ENCODE assay signal across 8 cellular contexts in genomic region chr19:38228491-38229439, GRCh38. TPM values are rescaled to one million over a fixed set of nuclear protein-coding genes. Genes with fewer than 3 reads are reported as not detected.
A peak's percentile ranks its signal among the peaks of the same experiment; 100 is the strongest.
DNase-seq lines count a peak whose midpoint lies in the region; ATAC-seq and TF ChIP-seq lines count a peak whose summit lies in the region.

No MANE protein-coding gene starts in this region.

- H3K27ac Mint-ChIP-seq in T-helper 2 cell treated with Interferon-gamma antibody and Interleukin-4, amounts not matched to agents 5 μg/mL and 100 μg/mL, for 36 hours = no peak overlapping the region
- H3K27ac Mint-ChIP-seq in endodermal cell = no peak overlapping the region

- H3K27me3 ChIP-seq in OCI-LY3 (ENCODE audit: low read depth, low read length) (peaks cover 16% of the 10 kb centered on the region), endodermal cell (ENCODE audit: control insufficient read depth, insufficient read depth, low read length, poor library complexity, severe bottlenecking) (peaks cover 34% of the 10 kb centered on the region), skeletal muscle satellite cell (ENCODE audit: control insufficient read depth, insufficient read depth, low read length) (no peaks in the 10 kb centered on the region)

- H3K27me3 Mint-ChIP-seq in T-helper 2 cell treated with Interferon-gamma antibody and Interleukin-4, amounts not matched to agents 5 μg/mL and 100 μg/mL, for 36 hours (ENCODE audit: low read depth) = peaks cover 49% of the 10 kb centered on the region
- peaks cover 67% of the 10 kb centered on the region for H3K27me3 Mint-ChIP-seq in endodermal cell (ENCODE audit: insufficient read depth)

- H3K4me3 ChIP-seq in OCI-LY3 (ENCODE audit: low read length) = peak overlapping the region; percentile 75
- peak overlapping the region; percentile 69 for H3K4me3 ChIP-seq in endodermal cell (ENCODE audit: low read length)
- peak overlapping the region; percentile 74 for H3K4me3 ChIP-seq in skeletal muscle satellite cell (ENCODE audit: low read length)

- H3K9ac ChIP-seq in OCI-LY3 (ENCODE audit: low read length) = peak overlapping the region; percentile 29; the same call in 1 of the 2 replicates
- no peak overlapping the region for H3K9ac ChIP-seq in endodermal cell (ENCODE audit: extremely low read depth, low read length, poor library complexity, severe bottlenecking)
- peak overlapping the region; percentile 70 for H3K9ac ChIP-seq in skeletal muscle satellite cell (ENCODE audit: low read depth, low read length)

- WGBS in endodermal cell (ENCODE audit: insufficient coverage in 1 of 2, insufficient read length in 1 of 2), 2 experiments = 0 to 1% methylated on average over 15 to 76 of the region's 80 CpGs

- no peaks in the 10 kb centered on the region for H3K79me2 ChIP-seq in OCI-LY3 (ENCODE audit: low read length)

- H3K4me2 ChIP-seq in OCI-LY3 (ENCODE audit: low read length) = peak overlapping the region; percentile 82
- H3K4me2 ChIP-seq in skeletal muscle satellite cell (ENCODE audit: low read length) = peak overlapping the region; percentile 97

- peaks cover 5% of the 10 kb centered on the region for H3K4me1 ChIP-seq in OCI-LY3 (ENCODE audit: low read length)
- H3K4me1 ChIP-seq in endodermal cell (ENCODE audit: control insufficient read depth, insufficient read depth, low read length) = no peaks in the 10 kb centered on the region
- H3K4me1 ChIP-seq in skeletal muscle satellite cell (ENCODE audit: control insufficient read depth, insufficient read depth, low read length) = peaks cover 9% of the 10 kb centered on the region

- H3K36me3 Mint-ChIP-seq in T-helper 2 cell treated with Interferon-gamma antibody and Interleukin-4, amounts not matched to agents 5 μg/mL and 100 μg/mL, for 36 hours (ENCODE audit: low read depth) = no peaks in the 10 kb centered on the region
- no peaks in the 10 kb centered on the region for H3K36me3 Mint-ChIP-seq in endodermal cell (ENCODE audit: low read depth)

- ATAC-seq in GM18867 (IDR thresholded peaks at IDR 0.05; ENCODE audit: unreplicated experiment) = no peak

- H3K27ac ChIP-seq in OCI-LY3 (ENCODE audit: low read length) (no peak overlapping the region), endodermal cell (ENCODE audit: low read depth, low read length) (no peak overlapping the region)

- no peaks in the 10 kb centered on the region for H4K20me1 ChIP-seq in OCI-LY3 (ENCODE audit: insufficient read depth, low read length)

- no peaks in the 10 kb centered on the region for H3K36me3 ChIP-seq in OCI-LY3 (replicated peaks; ENCODE audit: low read depth, low read length)
- no peaks in the 10 kb centered on the region for H3K36me3 ChIP-seq in endodermal cell (ENCODE audit: control insufficient read depth, insufficient read depth, low read length)
- no peaks in the 10 kb centered on the region for H3K36me3 ChIP-seq in skeletal muscle satellite cell (ENCODE audit: insufficient read depth, low read length)

- DNase-seq in T-helper 2 cell treated with Interferon-gamma antibody and Interleukin-4, amounts not matched to agents 5 μg/mL and 100 μg/mL, for 36 hours (ENCODE audit: low spot score) = no peak
- DNase-seq in T-helper 2 cell = no peak
- DNase-seq in endodermal cell = peak; percentile 88
- DNase-seq in HCEC 1CT = no peak
- no peak for DNase-seq in activated naive CD4-positive, alpha-beta T cell treated with anti-CD3 and anti-CD28 coated beads, Interleukin-2, amount 50 U/mL, for 16 hours

- TF ChIP-seq CTCF in OCI-LY3 (IDR thresholded peaks at IDR 0.05; ENCODE audit: low read depth, low read length) (no peak), endodermal cell (conservative IDR thresholded peaks at IDR 0.05) (no peak)

- H3K9me3 ChIP-seq in OCI-LY3 (ENCODE audit: insufficient read depth, low read length) (no peaks in the 10 kb centered on the region), endodermal cell (ENCODE audit: control insufficient read depth, low read length) (no peaks in the 10 kb centered on the region), skeletal muscle satellite cell (replicated peaks; ENCODE audit: low read length) (no peaks in the 10 kb centered on the region)

- H3K4me1 Mint-ChIP-seq in T-helper 2 cell treated with Interferon-gamma antibody and Interleukin-4, amounts not matched to agents 5 μg/mL and 100 μg/mL, for 36 hours (ENCODE audit: low read depth) = peaks cover 12% of the 10 kb centered on the region
- peaks cover 3% of the 10 kb centered on the region for H3K4me1 Mint-ChIP-seq in endodermal cell

- H3K4me3 Mint-ChIP-seq in T-helper 2 cell treated with Interferon-gamma antibody and Interleukin-4, amounts not matched to agents 5 μg/mL and 100 μg/mL, for 36 hours = peak overlapping the region; percentile 76
- H3K4me3 Mint-ChIP-seq in endodermal cell = peak overlapping the region; percentile 44

- no peaks in the 10 kb centered on the region for H3K9me3 Mint-ChIP-seq in T-helper 2 cell treated with Interferon-gamma antibody and Interleukin-4, amounts not matched to agents 5 μg/mL and 100 μg/mL, for 36 hours
- H3K9me3 Mint-ChIP-seq in endodermal cell = no peaks in the 10 kb centered on the region

- H2AFZ ChIP-seq in OCI-LY3 (ENCODE audit: low read depth, low read length) = no peak overlapping the region

RNA-seq across cellular contexts. Expression of gene DPF1, which starts 4.7 kb away (rescaled TPM):
- 1 to 10 TPM; 3.3 to 4.5 TPM for total RNA-seq in endodermal cell
- 12.8 TPM for polyA plus RNA-seq in endodermal cell (2013, experiment 1 of 2)
- polyA plus RNA-seq in endodermal cell (2013, experiment 2 of 2) = 14.5 TPM
- total RNA-seq in skeletal muscle satellite cell (2012; rRNA removed) = 3.0 and 5.5 TPM in 2 replicates

RNA-seq across cellular contexts. Expression of gene PPP1R14A, which starts 27.4 kb away (rescaled TPM):
- 10 to 100 TPM in 1 of 2 donors, 1 to 10 TPM in 1; 8.6 to 13.8 TPM for total RNA-seq in endodermal cell
- 8.8 TPM for polyA plus RNA-seq in endodermal cell (2013, experiment 1 of 2)
- 7.4 TPM for polyA plus RNA-seq in endodermal cell (2013, experiment 2 of 2)
- not detected in 2 replicates for total RNA-seq in skeletal muscle satellite cell (2012; rRNA removed)

RNA-seq across cellular contexts. Expression of gene SPINT2, which starts 35.6 kb away (rescaled TPM):
- 100 to 1,000 TPM; 415 to 487 TPM for total RNA-seq in endodermal cell
- polyA plus RNA-seq in endodermal cell (2013, experiment 1 of 2) = 136 TPM
- 110 TPM for polyA plus RNA-seq in endodermal cell (2013, experiment 2 of 2)
- under 0.01 TPM in 1 of 2 replicates, not detected in the other for total RNA-seq in skeletal muscle satellite cell (2012; rRNA removed)
